Comparison of ENCODE assay signal across 10 cellular contexts in genomic region chr22:18960166-18960820, GRCh38. TPM values are rescaled to one million over a fixed set of nuclear protein-coding genes. Genes with fewer than 3 reads are reported as not detected.
DNase-seq lines count a peak whose midpoint lies in the region; ATAC-seq, FAIRE-seq and TF ChIP-seq lines count a peak whose summit lies in the region.
"Not testable (repeated sequence)": the region's sequence is repeated elsewhere in the genome, so short reads cannot be mapped to it uniquely, and the experiment has no call there.
"Had no signal": no experiment of that assay in that cellular context is flagged by ENCODE, and none has a peak within 500 bp of the region (broad histone marks: within the 10 kb centered on the region; RNA-seq: fewer than 3 reads in every experiment).

No MANE protein-coding gene starts in this region.

- DNase-seq in H7 (peak; percentile 30), endothelial cell (ENCODE audit: low spot score) (peak; percentile 2), left cardiac atrium (peak; percentile 7), right lobe of liver (peak; percentile 6 to 30 (median 20)), pancreas (peak in 4 of 6 donors; percentile 1 to 34 (median 4)), suprapubic skin (ENCODE audit: low spot score in 2 of 2) (peak; percentile 48 to 59)
- DNase-seq in activated CD8-positive, alpha-beta memory T cell treated with anti-CD3 and anti-CD28 coated beads for 24 hours, result peak; percentile 41

- H3K27ac ChIP-seq in right lobe of liver, pancreas, suprapubic skin: not testable (repeated sequence)

- FAIRE-seq in pancreas (lab: Jason Lieb, UNC), result not testable (repeated sequence)

- H3K27me3 ChIP-seq in H7 (ENCODE audit: control insufficient read depth, insufficient read depth, low read length); right lobe of liver; pancreas; suprapubic skin: not testable (repeated sequence)

- not testable (repeated sequence) for H3K9me3 ChIP-seq in right lobe of liver, pancreas, suprapubic skin

- H3K4me3 Mint-ChIP-seq in endothelial cell (ENCODE audit: unreplicated experiment), result not testable (repeated sequence)

- not testable (repeated sequence) for TF ChIP-seq EP300 in suprapubic skin (IDR thresholded peaks at IDR 0.05)

- intact Hi-C loops in left cardiac atrium (cut with DNase I); right lobe of liver (cut with DNase I); pancreas (cut with DNase I): not testable (repeated sequence)

- TF ChIP-seq POLR2A in right lobe of liver (IDR thresholded peaks at IDR 0.05); suprapubic skin (IDR thresholded peaks at IDR 0.05): not testable (repeated sequence)

- H3K27me3 Mint-ChIP-seq in endothelial cell (ENCODE audit: unreplicated experiment), result not testable (repeated sequence)

- not testable (repeated sequence) for H3K4me1 Mint-ChIP-seq in endothelial cell (ENCODE audit: unreplicated experiment)

- H3K4me1 ChIP-seq in right lobe of liver, pancreas, suprapubic skin: not testable (repeated sequence)

- not testable (repeated sequence) for H3K36me3 ChIP-seq in H7 (replicated peaks; ENCODE audit: control insufficient read depth, insufficient read depth, low read length); right lobe of liver; pancreas; suprapubic skin

- not testable (repeated sequence) for TF ChIP-seq CTCF in endothelial cell (IDR thresholded peaks at IDR 0.05; ENCODE audit: unreplicated experiment); right lobe of liver (IDR thresholded peaks at IDR 0.05); pancreas (IDR thresholded peaks at IDR 0.05); suprapubic skin (IDR thresholded peaks at IDR 0.05)

- H3K27ac Mint-ChIP-seq in endothelial cell (ENCODE audit: unreplicated experiment), result not testable (repeated sequence)

- ATAC-seq in left cardiac atrium, right lobe of liver, pancreas: not testable (repeated sequence)

- not testable (repeated sequence) for H3K36me3 Mint-ChIP-seq in endothelial cell (ENCODE audit: low read depth, unreplicated experiment)

- WGBS in right lobe of liver (ENCODE audit: insufficient coverage, low coverage, low lambda C conversion rate, missing lambda C conversion rate), result 50% methylated on average over 3 of the region's 11 CpGs
- WGBS in pancreas, 2 donors, result 72 to 77% methylated on average over 10 of the region's 11 CpGs
- no CpG with 5 or more reads among the region's 11 CpGs for WGBS in suprapubic skin

- not testable (repeated sequence) for H3K9me3 Mint-ChIP-seq in endothelial cell (ENCODE audit: unreplicated experiment)

- H3K4me3 ChIP-seq in H7 (ENCODE audit: insufficient read depth, low read depth, low read length); right lobe of liver; pancreas; suprapubic skin: not testable (repeated sequence)

RNA-seq across cellular contexts. Expression of gene PRODH, which starts 24.2 kb away (rescaled TPM):
- total RNA-seq in H7 (2014; rRNA removed; shearing (Covaris generic)), result 34.3 and 53.1 TPM in 2 replicates
- total RNA-seq in endothelial cell (ENCODE audit: unreplicated experiment), result 1.8 TPM
- total RNA-seq in left cardiac atrium, result 1 to 10 TPM; 2.3 to 5.6 TPM
- 10 to 100 TPM in 1 of 6 experiments, 1 to 10 TPM in 4, under 1 TPM in 1; 0.86 to 31.0 (median 3.8) TPM for total RNA-seq in right lobe of liver
- 1 to 10 TPM in 2 of 6 donors, under 1 TPM in 4; 0.35 to 4.1 (median 0.78) TPM for total RNA-seq in pancreas
- polyA plus RNA-seq in pancreas, result 1 to 10 TPM in 1 of 2 donors, under 1 TPM in 1; 0.65 to 1.7 TPM
- total RNA-seq in suprapubic skin, result 10 to 100 TPM; 32.9 to 84.2 (median 65.0) TPM
- total RNA-seq: CD8-positive, alpha-beta T cell; HFFc6 had no signal
- polyA plus RNA-seq: AG04450 had no signal

RNA-seq across cellular contexts. Expression of gene DGCR6, which starts 54.2 kb away (rescaled TPM):
- total RNA-seq in H7 (2014; rRNA removed; shearing (Covaris generic)), result 11.6 and 13.1 TPM in 2 replicates
- total RNA-seq in endothelial cell (ENCODE audit: unreplicated experiment) (1.1 TPM), left cardiac atrium (1 to 10 TPM; 4.2 to 7.5 TPM), right lobe of liver (1 to 10 TPM in 5 of 6 experiments, under 1 TPM in 1; 0.92 to 5.1 (median 2.5) TPM), pancreas (1 to 10 TPM in 4 of 6 donors, under 1 TPM in 2; 0.76 to 4.1 (median 1.7) TPM), suprapubic skin (10 to 100 TPM in 1 of 4 donors, 1 to 10 TPM in 3; 4.9 to 11.2 (median 7.2) TPM)
- polyA plus RNA-seq in pancreas, result 1 to 10 TPM; 2.2 to 2.6 TPM

Comparison
In these comparisons a context has a peak if more than half of its experiments do, and no peak if none do; other contexts are left out.
1. DNase-seq: peak in every context shown above with its lines; median percentile 54 in suprapubic skin; 41 in activated CD8-positive, alpha-beta memory T cell treated with anti-CD3 and anti-CD28 coated beads for 24 hours; 30 in H7; 20 in right lobe of liver; 7 in left cardiac atrium; 4 in pancreas; 2 in endothelial cell.